Comparison of ENCODE assay signal across 1 cellular context in genomic region chr6:128351255-128351514, GRCh38.
TF ChIP-seq lines count a peak whose summit lies in the region.

No MANE protein-coding gene starts in this region.

TF ChIP-seq in HepG2, 621 proteins besides CTCF, POLR2A, EP300 and RAD21 (continued from another document):
- TF ChIP-seq BCLAF1 (IDR thresholded peaks at IDR 0.05) (no peak), MAZ (IDR thresholded peaks at IDR 0.05; ENCODE audit: borderline replicate concordance, low read depth, low read length) (no peak), MAZ (CRISPR knock-in tag; IDR thresholded peaks at IDR 0.05; ENCODE audit: low read depth) (no peak), ZNF33B (CRISPR knock-in tag; IDR thresholded peaks at IDR 0.05) (no peak), CENPT (CRISPR knock-in tag; IDR thresholded peaks at IDR 0.05; ENCODE audit: low read depth) (no peak), ZNF761 (CRISPR knock-in tag; conservative IDR thresholded peaks at IDR 0.05) (no peak)
